ENCODE assay signal across 19 cellular contexts in the genomic region with DNA sequence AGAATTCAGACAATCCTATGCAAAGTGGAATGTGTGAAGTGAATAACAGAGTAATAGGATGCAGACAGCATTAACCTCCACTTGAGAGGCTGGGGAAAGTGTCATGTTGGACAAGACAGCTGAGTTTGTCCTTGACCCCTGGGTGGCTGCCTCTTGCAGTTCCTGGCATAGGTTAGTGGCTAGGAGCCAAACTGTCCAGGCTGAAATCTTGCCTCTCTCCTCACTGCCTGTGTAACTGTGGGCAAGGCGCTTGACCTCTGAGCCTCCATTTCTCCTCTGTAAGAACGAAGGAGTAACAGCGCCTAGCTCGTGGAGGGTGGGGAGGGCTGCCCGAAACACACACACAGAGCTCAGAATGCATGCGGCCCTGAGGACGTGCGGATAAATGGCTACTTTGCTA. TPM values are rescaled to one million over a fixed set of nuclear protein-coding genes. Genes with fewer than 3 reads are reported as not detected.
"Had no signal": no experiment of that assay in that cellular context is flagged by ENCODE, and none has a peak within 500 bp of the region (broad histone marks: within the 10 kb centered on the region; RNA-seq: fewer than 3 reads in every experiment).

No MANE protein-coding gene starts in this region.

- ATAC-seq: effector memory CD8-positive, alpha-beta T cell; gastrocnemius medialis; left colon had no signal

- H3K9ac ChIP-seq: parathyroid adenoma had no signal

- H3K4me1 ChIP-seq: ascending aorta, esophagus muscularis mucosa, gastrocnemius medialis, parathyroid adenoma, upper lobe of left lung had no signal

- H3K4me3 ChIP-seq: ascending aorta, colonic mucosa, dorsolateral prefrontal cortex, esophagus muscularis mucosa, gastrocnemius medialis, thoracic aorta, upper lobe of left lung had no signal

- H3K9me3 ChIP-seq: ascending aorta, colonic mucosa, esophagus muscularis mucosa, gastrocnemius medialis, thoracic aorta, upper lobe of left lung had no signal

- H3K79me2 ChIP-seq: parathyroid adenoma had no signal

- H2AFZ ChIP-seq: parathyroid adenoma had no signal

- H3K27ac ChIP-seq: ascending aorta, brain microvascular endothelial cell, colonic mucosa, dorsolateral prefrontal cortex, esophagus muscularis mucosa, gastrocnemius medialis, parathyroid adenoma, thoracic aorta, upper lobe of left lung had no signal

- H3K27me3 ChIP-seq: ascending aorta, brain microvascular endothelial cell, colonic mucosa, dorsolateral prefrontal cortex, esophagus muscularis mucosa, gastrocnemius medialis, upper lobe of left lung had no signal

- DNase-seq: activated CD4-positive, alpha-beta T cell treated with anti-CD3 and anti-CD28 coated beads for 1 hour; activated gamma-delta T cell treated with Interleukin-2 at 50 U/mL for 16 hours; activated T-cell treated with anti-CD3 and anti-CD28 coated beads, Interleukin-2, amount 50 U/mL, for 1 hour; brain microvascular endothelial cell; colonic mucosa; dorsolateral prefrontal cortex; effector memory CD8-positive, alpha-beta T cell; gastrocnemius medialis; islet precursor cell; left colon; mammary epithelial cell; stimulated activated CD4-positive, alpha-beta T cell treated with anti-CD3 and anti-CD28 coated beads, Interleukin-4, amount 100 ng/mL, for 1 hour; stimulated activated naive CD4-positive, alpha-beta T cell; T-helper 9 cell; upper lobe of left lung had no signal

- H3K36me3 ChIP-seq: ascending aorta, brain microvascular endothelial cell, colonic mucosa, esophagus muscularis mucosa, gastrocnemius medialis, thoracic aorta, upper lobe of left lung had no signal

RNA-seq across cellular contexts. Expression of a gene that starts 34.8 kb away (rescaled TPM):
- polyA plus RNA-seq: mammary epithelial cell had no signal
